25 cellular contexts compared by ENCODE assay signal in genomic region chr3:159795776-159796175, GRCh38. TPM values are rescaled to one million over a fixed set of nuclear protein-coding genes. Genes with fewer than 3 reads are reported as not detected.
DNase-seq lines count a peak whose midpoint lies in the region; ATAC-seq and TF ChIP-seq lines count a peak whose summit lies in the region.
"Had no signal": no experiment of that assay in that cellular context is flagged by ENCODE, and none has a peak within 500 bp of the region (broad histone marks: within the 10 kb centered on the region; RNA-seq: fewer than 3 reads in every experiment).

No MANE protein-coding gene starts in this region.

- no peaks in the 10 kb centered on the region for H3K36me3 Mint-ChIP-seq in CD4-positive, alpha-beta memory T cell
- H3K36me3 Mint-ChIP-seq: activated CD4-positive, alpha-beta memory T cell treated with anti-CD3 and anti-CD28 coated beads for 36 hours; stimulated activated naive B cell treated with anti-CD40 and anti-IgM and Interleukin-4, amounts not matched to agents 10 μg/mL and 1 μg/mL and 100 μg/mL, for 72 hours; WTC11 had no signal

- H3K36me3 ChIP-seq in heart left ventricle (no peaks in the 10 kb centered on the region), esophagus (ENCODE audit: control insufficient read depth in 2 of 2, insufficient read depth in 2 of 2, low read length in 1 of 2) (no peaks in the 10 kb centered on the region), muscle layer of duodenum (ENCODE audit: control insufficient read depth in 1 of 2, insufficient read depth in 2 of 2, low read length in 2 of 2) (peaks cover 0 to 7% of the 10 kb centered on the region in 2 donors), transverse colon (no peaks in the 10 kb centered on the region)
- H3K36me3 ChIP-seq in CD4-positive, alpha-beta memory T cell (ENCODE audit: insufficient read depth, low read length) = no peaks in the 10 kb centered on the region

- H3K27ac Mint-ChIP-seq in CD4-positive, alpha-beta memory T cell = no peak overlapping the region
- H3K27ac Mint-ChIP-seq: activated CD4-positive, alpha-beta memory T cell treated with anti-CD3 and anti-CD28 coated beads for 36 hours; stimulated activated naive B cell treated with anti-CD40 and anti-IgM and Interleukin-4, amounts not matched to agents 10 μg/mL and 1 μg/mL and 100 μg/mL, for 72 hours; type B pancreatic cell; WTC11 had no signal

- no peak for TF ChIP-seq EP300 in transverse colon (IDR thresholded peaks at IDR 0.05; ENCODE audit: low read depth)

- intact Hi-C loops in heart left ventricle (cut with DNase I) (loop anchor here in 2 of 10 donors (2.0 to 5.0 kb wide), 2 partner anchors 31 to 33 kb away; no protein-coding TSS in a partner anchor), Right ventricle myocardium superior (cut with DNase I) (loop anchor here (5.0 kb wide), 1 partner anchor 33 kb away; no protein-coding TSS in a partner anchor), transverse colon (cut with DNase I; ENCODE audit: low total_unique reads) (no loop called here)
- intact Hi-C loops in CD4-positive, alpha-beta memory T cell (cut with micrococcal nuclease) = no loop called here

- ATAC-seq in heart left ventricle = peak in 1 of 4 donors; percentile 5
- no peak for ATAC-seq in Right ventricle myocardium superior (ENCODE audit: poor library complexity)
- ATAC-seq: GM12878; HCT116; left colon; stimulated activated naive B cell treated with anti-CD40 and anti-IgM and Interleukin-4, amounts not matched to agents 10 μg/mL and 1 μg/mL and 100 μg/mL, for 72 hours; WTC11 had no signal

- CTCF ChIA-PET in CD4-positive, alpha-beta memory T cell (lab: Charles Lee; ENCODE audit: partially characterized antibody) = no interaction called here

- in situ Hi-C loops in transverse colon (cut with MboI; ENCODE audit: low pct_ligation_motif_present in 1 of 4, low pct_unique_long_range_greater_than_20kb in 1 of 4, low sequenced_read_pairs in 3 of 4) = loop anchor here in 1 of 4 donors (10.0 kb wide), 1 partner anchor 531 kb away; no protein-coding TSS in a partner anchor

- H3K27me3 ChIP-seq in heart left ventricle = no peaks in the 10 kb centered on the region
- no peaks in the 10 kb centered on the region for H3K27me3 ChIP-seq in esophagus (ENCODE audit: control insufficient read depth in 1 of 2, insufficient read depth in 2 of 2, low read length in 2 of 2)
- no peaks in the 10 kb centered on the region for H3K27me3 ChIP-seq in muscle layer of duodenum (ENCODE audit: low read depth, low read length)
- H3K27me3 ChIP-seq in transverse colon = no peaks in the 10 kb centered on the region
- no peaks in the 10 kb centered on the region for H3K27me3 ChIP-seq in CD4-positive, alpha-beta memory T cell (ENCODE audit: insufficient read depth, low read length)

- TF ChIP-seq POLR2A in heart left ventricle (IDR thresholded peaks at IDR 0.05) (no peak), transverse colon (IDR thresholded peaks at IDR 0.05) (no peak)

- H3K9me3 ChIP-seq in heart left ventricle (no peaks in the 10 kb centered on the region), esophagus (ENCODE audit: control insufficient read depth in 2 of 2, insufficient read depth in 1 of 2, low read depth in 1 of 2, low read length in 1 of 2) (no peaks in the 10 kb centered on the region), muscle layer of duodenum (ENCODE audit: control insufficient read depth in 1 of 2, low read length in 2 of 2) (no peaks in the 10 kb centered on the region), transverse colon (no peaks in the 10 kb centered on the region)
- no peaks in the 10 kb centered on the region for H3K9me3 ChIP-seq in CD4-positive, alpha-beta memory T cell (ENCODE audit: control insufficient read depth in 1 of 2, low read length in 2 of 2)

- TF ChIP-seq CTCF in heart left ventricle (IDR thresholded peaks at IDR 0.05) = no peak
- no peak for TF ChIP-seq CTCF in transverse colon (IDR thresholded peaks at IDR 0.05)

- H3K9me3 Mint-ChIP-seq in CD4-positive, alpha-beta memory T cell = peaks cover 0 to 2% (median 0%) of the 10 kb centered on the region in 8 donors
- H3K9me3 Mint-ChIP-seq: activated CD4-positive, alpha-beta memory T cell treated with anti-CD3 and anti-CD28 coated beads for 36 hours; stimulated activated naive B cell treated with anti-CD40 and anti-IgM and Interleukin-4, amounts not matched to agents 10 μg/mL and 1 μg/mL and 100 μg/mL, for 72 hours; type B pancreatic cell; WTC11 had no signal

- H3K27me3 Mint-ChIP-seq in CD4-positive, alpha-beta memory T cell = peaks cover 3 to 9% of the 10 kb centered on the region in 2 donors
- H3K27me3 Mint-ChIP-seq: stimulated activated naive B cell treated with anti-CD40 and anti-IgM and Interleukin-4, amounts not matched to agents 10 μg/mL and 1 μg/mL and 100 μg/mL, for 72 hours had no signal

- no peaks in the 10 kb centered on the region for H3K4me1 Mint-ChIP-seq in CD4-positive, alpha-beta memory T cell
- H3K4me1 Mint-ChIP-seq: stimulated activated naive B cell treated with anti-CD40 and anti-IgM and Interleukin-4, amounts not matched to agents 10 μg/mL and 1 μg/mL and 100 μg/mL, for 72 hours had no signal

- H3K4me1 ChIP-seq in heart left ventricle (peaks cover 5 to 88% (median 51%) of the 10 kb centered on the region in 12 donors), esophagus (ENCODE audit: control insufficient read depth in 2 of 2, insufficient read depth in 2 of 2, low read length in 1 of 2) (no peaks in the 10 kb centered on the region), muscle layer of duodenum (ENCODE audit: control insufficient read depth in 1 of 2, insufficient read depth in 2 of 2, low read length in 2 of 2) (peaks cover 0 to 14% of the 10 kb centered on the region in 2 donors), transverse colon (peaks cover 0 to 56% (median 13%) of the 10 kb centered on the region in 4 donors)
- H3K4me1 ChIP-seq in CD4-positive, alpha-beta memory T cell (ENCODE audit: insufficient read depth, low read length) = no peaks in the 10 kb centered on the region

- no peak overlapping the region for H3K4me3 ChIP-seq in heart left ventricle
- no peak overlapping the region for H3K4me3 ChIP-seq in esophagus (ENCODE audit: low read depth in 1 of 2, low read length in 2 of 2)
- H3K4me3 ChIP-seq in muscle layer of duodenum (ENCODE audit: low read depth in 1 of 2, low read length in 2 of 2) = peak overlapping the region in 1 of 2 donors; percentile 3
- H3K4me3 ChIP-seq in transverse colon = no peak overlapping the region
- no peak overlapping the region for H3K4me3 ChIP-seq in CD4-positive, alpha-beta memory T cell (ENCODE audit: low read length in 2 of 2)
- H3K4me3 ChIP-seq: GM12878 had no signal

- POLR2A ChIA-PET in CD4-positive, alpha-beta memory T cell (lab: Charles Lee; ENCODE audit: partially characterized antibody) = no interaction called here

- H3K27ac ChIP-seq in heart left ventricle (peak overlapping the region in 10 of 12 donors; percentile 22 to 87 (median 68)), esophagus (ENCODE audit: low read depth in 2 of 2, low read length in 1 of 2) (peak overlapping the region; percentile 17 to 40), muscle layer of duodenum (ENCODE audit: low read length) (peak overlapping the region; percentile 66), transverse colon (peak overlapping the region; percentile 72 to 82 (median 78))
- no peak overlapping the region for H3K27ac ChIP-seq in CD4-positive, alpha-beta memory T cell (ENCODE audit: low read depth, low read length)

- WGBS in heart left ventricle, 4 donors = 93 to 100% (median 96%) methylated on average over 1 of the region's 1 CpG
- WGBS in esophagus, 2 donors = 88 to 96% methylated on average over 1 of the region's 1 CpG
- 97 to 100% methylated on average over 1 of the region's 1 CpG for WGBS in transverse colon (ENCODE audit: low coverage in 1 of 2), 2 donors

- DNase-seq in heart left ventricle (no peak), Right ventricle myocardium superior (no peak), transverse colon (no peak), NCI-H1694 treated with DMSO at 0.1 percent for 48 hours (lab: John Stamatoyannopoulos, UW) (no peak), iPS-NIHi11 (ENCODE audit: low spot score) (no peak)
- DNase-seq in CD4-positive, alpha-beta memory T cell = no peak
- DNase-seq: activated CD4-positive, alpha-beta memory T cell treated with anti-CD3 and anti-CD28 coated beads for 36 hours; activated gamma-delta T cell; central memory CD4-positive, alpha-beta T cell; DMS79; erythroblast; KBM-7; left colon; midbrain; NCI-H69; stimulated activated CD4-positive, alpha-beta T cell treated with anti-CD3 and anti-CD28 coated beads, Interleukin-2, amount 100 ng/mL, for 24 hours; stimulated activated naive B cell treated with anti-CD40 and anti-IgM and Interleukin-4, amounts not matched to agents 10 μg/mL and 1 μg/mL and 100 μg/mL, for 72 hours; T-helper 9 cell had no signal

- no peak overlapping the region for H3K4me3 Mint-ChIP-seq in CD4-positive, alpha-beta memory T cell
- H3K4me3 Mint-ChIP-seq: activated CD4-positive, alpha-beta memory T cell treated with anti-CD3 and anti-CD28 coated beads for 36 hours; stimulated activated naive B cell treated with anti-CD40 and anti-IgM and Interleukin-4, amounts not matched to agents 10 μg/mL and 1 μg/mL and 100 μg/mL, for 72 hours; type B pancreatic cell; WTC11 had no signal

RNA-seq across cellular contexts. Expression of gene SCHIP1, which starts 43.9 kb away (rescaled TPM):
- total RNA-seq in heart left ventricle (100 to 1,000 TPM in 1 of 9 donors, 10 to 100 TPM in 8; 38.8 to 137 (median 49.9) TPM), Right ventricle myocardium superior (56.2 TPM), transverse colon (1 to 10 TPM in 2 of 4 donors, under 1 TPM in 2; 0.20 to 7.5 (median 2.5) TPM)
- polyA plus RNA-seq in heart left ventricle (100 to 1,000 TPM in 1 of 2 donors, 10 to 100 TPM in 1; 23.8 to 100 TPM), esophagus (1 to 10 TPM in 1 of 2 donors, under 1 TPM in 1; 0.61 to 1.0 TPM)
- total RNA-seq in CD4-positive, alpha-beta memory T cell = not detected
- not detected for polyA plus RNA-seq in CD4-positive, alpha-beta memory T cell
- total RNA-seq: HT-29 had no signal
